ENCODE assay signal across 1 cellular context in the genomic region with DNA sequence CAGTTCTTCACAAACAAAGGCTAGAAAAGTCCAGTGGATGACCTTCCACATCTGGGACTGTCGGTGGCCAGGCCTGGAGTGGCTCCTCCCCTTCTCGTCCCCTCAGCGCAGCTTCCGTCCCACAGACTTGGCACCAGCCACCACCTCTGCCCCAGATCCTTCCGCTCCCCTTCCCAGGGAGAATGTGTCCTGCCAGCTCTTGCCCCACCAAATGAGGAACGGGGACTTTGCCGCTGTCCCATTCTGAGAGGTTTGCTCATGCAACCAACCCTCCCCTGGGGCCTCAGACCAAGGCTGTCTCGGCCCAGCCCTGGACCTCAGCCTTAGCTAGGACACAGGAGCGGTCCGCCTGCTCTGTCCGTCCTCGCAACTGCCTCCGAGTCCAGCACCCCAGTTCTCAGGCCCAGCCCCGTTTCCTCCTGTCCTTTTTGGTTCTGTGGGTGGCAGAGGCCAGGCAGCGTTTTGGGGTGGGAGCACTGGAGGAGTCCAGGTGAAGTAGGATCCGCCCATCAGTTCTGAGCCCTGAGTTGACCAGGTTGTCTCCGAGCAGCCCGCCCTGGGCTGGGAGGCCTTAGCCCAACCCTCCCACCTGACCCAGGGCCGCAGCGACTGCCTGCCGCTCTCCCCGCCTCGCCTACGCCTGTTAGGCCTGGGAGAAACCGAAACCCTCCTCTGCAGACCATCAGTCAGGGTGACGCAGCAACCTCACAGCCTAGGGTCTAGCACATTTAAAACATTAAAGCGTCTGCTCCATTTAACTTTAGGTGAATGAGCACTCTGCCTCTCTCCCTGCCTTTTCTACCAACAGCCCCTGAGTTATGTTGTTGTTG.
TF ChIP-seq lines count a peak whose summit lies in the region.

No MANE protein-coding gene starts in this region.

TF ChIP-seq in GM12878, 131 proteins besides CTCF, POLR2A, EP300 and RAD21:
- TF ChIP-seq MEF2A (IDR thresholded peaks at IDR 0.05; ENCODE audit: insufficient read depth, low read depth, low read length) (no peak), BHLHE40 (IDR thresholded peaks at IDR 0.05; ENCODE audit: borderline replicate concordance in 1 of 2, low read depth in 2 of 2, low read length in 1 of 2) (0 out of 4 replicates have a peak, but pooled peaks of 1 of the 2 experiments have one; percentile 14)
- TF ChIP-seq, protein P1, sequence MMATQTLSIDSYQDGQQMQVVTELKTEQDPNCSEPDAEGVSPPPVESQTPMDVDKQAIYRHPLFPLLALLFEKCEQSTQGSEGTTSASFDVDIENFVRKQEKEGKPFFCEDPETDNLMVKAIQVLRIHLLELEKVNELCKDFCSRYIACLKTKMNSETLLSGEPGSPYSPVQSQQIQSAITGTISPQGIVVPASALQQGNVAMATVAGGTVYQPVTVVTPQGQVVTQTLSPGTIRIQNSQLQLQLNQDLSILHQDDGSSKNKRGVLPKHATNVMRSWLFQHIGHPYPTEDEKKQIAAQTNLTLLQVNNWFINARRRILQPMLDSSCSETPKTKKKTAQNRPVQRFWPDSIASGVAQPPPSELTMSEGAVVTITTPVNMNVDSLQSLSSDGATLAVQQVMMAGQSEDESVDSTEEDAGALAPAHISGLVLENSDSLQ (IDR thresholded peaks at IDR 0.05), result 0 out of 2 replicates have a peak, but pooled peaks have one; percentile 29
